Comparison of ENCODE assay signal across 1 cellular context in the genomic region with DNA sequence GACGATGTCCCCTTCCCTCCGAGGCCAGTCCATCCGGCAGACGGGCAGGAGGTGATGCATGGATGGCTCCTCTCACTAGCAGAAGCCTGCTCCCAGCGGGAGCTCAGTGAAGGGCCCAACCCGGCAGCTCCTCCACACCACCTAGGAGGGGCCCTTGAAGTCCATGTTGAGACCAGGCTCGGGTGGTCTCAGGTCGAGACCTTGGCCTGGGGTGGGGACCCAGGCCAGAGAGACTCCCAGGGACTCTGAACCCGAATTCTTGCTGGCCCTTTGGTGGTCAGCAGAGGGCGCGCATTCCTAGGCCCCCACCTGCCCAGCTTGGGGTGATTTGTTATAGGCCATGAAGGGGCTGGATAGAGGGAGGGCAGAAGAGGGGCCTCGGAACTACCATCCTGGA.
TF ChIP-seq lines count a peak whose summit lies in the region.

No MANE protein-coding gene starts in this region.

TF ChIP-seq in A549, 52 proteins besides CTCF, POLR2A, EP300 and RAD21 (continued from another document):
- TF ChIP-seq, protein P1, sequence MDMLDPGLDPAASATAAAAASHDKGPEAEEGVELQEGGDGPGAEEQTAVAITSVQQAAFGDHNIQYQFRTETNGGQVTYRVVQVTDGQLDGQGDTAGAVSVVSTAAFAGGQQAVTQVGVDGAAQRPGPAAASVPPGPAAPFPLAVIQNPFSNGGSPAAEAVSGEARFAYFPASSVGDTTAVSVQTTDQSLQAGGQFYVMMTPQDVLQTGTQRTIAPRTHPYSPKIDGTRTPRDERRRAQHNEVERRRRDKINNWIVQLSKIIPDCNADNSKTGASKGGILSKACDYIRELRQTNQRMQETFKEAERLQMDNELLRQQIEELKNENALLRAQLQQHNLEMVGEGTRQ (IDR thresholded peaks at IDR 0.05), result no peak
- no peak for TF ChIP-seq BHLHE40 (IDR thresholded peaks at IDR 0.05; ENCODE audit: low read depth, low read length)
- TF ChIP-seq KDM1A (IDR thresholded peaks at IDR 0.05; ENCODE audit: low read depth), result no peak
- TF ChIP-seq CHD4 (IDR thresholded peaks at IDR 0.05; ENCODE audit: borderline replicate concordance), result no peak
- no peak for TF ChIP-seq JUNB (IDR thresholded peaks at IDR 0.05)
- TF ChIP-seq, protein P2, sequence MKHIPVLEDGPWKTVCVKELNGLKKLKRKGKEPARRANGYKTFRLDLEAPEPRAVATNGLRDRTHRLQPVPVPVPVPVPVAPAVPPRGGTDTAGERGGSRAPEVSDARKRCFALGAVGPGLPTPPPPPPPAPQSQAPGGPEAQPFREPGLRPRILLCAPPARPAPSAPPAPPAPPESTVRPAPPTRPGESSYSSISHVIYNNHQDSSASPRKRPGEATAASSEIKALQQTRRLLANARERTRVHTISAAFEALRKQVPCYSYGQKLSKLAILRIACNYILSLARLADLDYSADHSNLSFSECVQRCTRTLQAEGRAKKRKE (CRISPR knock-in tag; IDR thresholded peaks at IDR 0.05; ENCODE audit: low read depth), result no peak
